Comparison of ENCODE assay signal across 9 cellular contexts in genomic region chr4:106201373-106201772, GRCh38.
DNase-seq lines count a peak whose midpoint lies in the region; ATAC-seq and TF ChIP-seq lines count a peak whose summit lies in the region.
"Had no signal": no experiment of that assay in that cellular context is flagged by ENCODE, and none has a peak within 500 bp of the region (broad histone marks: within the 10 kb centered on the region; RNA-seq: fewer than 3 reads in every experiment).

No MANE protein-coding gene starts in this region.

- no peak for DNase-seq in GM06990 (ENCODE audit: extremely low read depth, insufficient read length)
- DNase-seq in astrocyte of the spinal cord (ENCODE audit: low read depth, low spot score): peak; percentile 22
- no peak for DNase-seq in activated T-cell treated with anti-CD3 and anti-CD28 coated beads, Interleukin-2, amount 50 U/mL, for 24 hours
- DNase-seq in activated CD8-positive, alpha-beta T cell treated with anti-CD3 and anti-CD28 coated beads for 36 hours: no peak
- no peak for DNase-seq in gastrocnemius medialis
- DNase-seq: testis had no signal

- no peak overlapping the region for H3K9ac ChIP-seq in Loucy (ENCODE audit: low read depth, low read length, poor library complexity, severe bottlenecking)

- H3K4me2 ChIP-seq in Loucy (ENCODE audit: low read depth, low read length, poor library complexity, severe bottlenecking): no peak overlapping the region

- H2AFZ ChIP-seq in Loucy (ENCODE audit: low read length): no peak overlapping the region

- no peaks in the 10 kb centered on the region for H3K27me3 Mint-ChIP-seq in nephron (ENCODE audit: low read depth)
- H3K27me3 Mint-ChIP-seq in activated T-cell treated with anti-CD3 and anti-CD28 coated beads, Interleukin-2, amount 50 U/mL, for 24 hours: no peaks in the 10 kb centered on the region
- H3K27me3 Mint-ChIP-seq in activated CD8-positive, alpha-beta T cell treated with anti-CD3 and anti-CD28 coated beads for 36 hours: no peaks in the 10 kb centered on the region

- intact Hi-C loops in activated CD8-positive, alpha-beta T cell treated with anti-CD3 and anti-CD28 coated beads for 36 hours (cut with micrococcal nuclease): no loop called here
- intact Hi-C loops in gastrocnemius medialis (cut with DNase I; ENCODE audit: low total_unique reads): no loop called here

- ATAC-seq in HG02763 (IDR thresholded peaks at IDR 0.05; ENCODE audit: unreplicated experiment): no peak
- no peak for ATAC-seq in activated CD8-positive, alpha-beta T cell treated with anti-CD3 and anti-CD28 coated beads for 36 hours
- ATAC-seq in gastrocnemius medialis: no peak

- H3K27me3 ChIP-seq in GM06990 (replicated peaks; ENCODE audit: control insufficient read depth, insufficient read depth, low read length) (no peaks in the 10 kb centered on the region), Loucy (ENCODE audit: insufficient read depth, low read length, poor library complexity, severe bottlenecking) (no peaks in the 10 kb centered on the region), gastrocnemius medialis (no peaks in the 10 kb centered on the region)
- H3K27me3 ChIP-seq: testis had no signal

- H3K9me2 ChIP-seq in Loucy (replicated peaks; ENCODE audit: low read depth, low read length): no peaks in the 10 kb centered on the region

- H3K36me3 ChIP-seq in GM06990 (ENCODE audit: control insufficient read depth, insufficient read depth, low read length) (no peaks in the 10 kb centered on the region), Loucy (ENCODE audit: insufficient read depth, low read length) (no peaks in the 10 kb centered on the region), gastrocnemius medialis (no peaks in the 10 kb centered on the region)

- peak; percentile 39 for TF ChIP-seq CTCF in GM06990 (IDR thresholded peaks at IDR 0.05; ENCODE audit: insufficient read depth, low read length, poor library complexity, severe bottlenecking)
- TF ChIP-seq CTCF in Loucy (conservative IDR thresholded peaks at IDR 0.05; ENCODE audit: low read length): peak; percentile 89
- TF ChIP-seq CTCF in astrocyte of the spinal cord (IDR thresholded peaks at IDR 0.05; ENCODE audit: low read depth, low read length): peak; percentile 65
- peak; percentile 52 to 66 (median 64) for TF ChIP-seq CTCF in nephron (IDR thresholded peaks at IDR 0.05; ENCODE audit: unreplicated experiment in 3 of 3)
- TF ChIP-seq CTCF in activated CD8-positive, alpha-beta T cell treated with anti-CD3 and anti-CD28 coated beads for 36 hours (IDR thresholded peaks at IDR 0.05): no peak
- TF ChIP-seq CTCF in gastrocnemius medialis (IDR thresholded peaks at IDR 0.05 in 4 of 5, conservative IDR thresholded peaks at IDR 0.05 in 1 of 5): peak in 1 of 5 experiments; percentile 21

- H3K79me2 ChIP-seq in Loucy (ENCODE audit: insufficient read depth, low read length): no peaks in the 10 kb centered on the region

- CTCF ChIA-PET in activated CD8-positive, alpha-beta T cell treated with anti-CD3 and anti-CD28 coated beads for 36 hours (lab: Charles Lee): interaction anchor here (0.7 to 0.9 kb wide), 2 partner anchors 26 to 325 kb away, joined by 3 read pairs; no protein-coding TSS in a partner anchor

- H3K4me3 Mint-ChIP-seq in nephron: no peak overlapping the region
- H3K4me3 Mint-ChIP-seq in activated T-cell treated with anti-CD3 and anti-CD28 coated beads, Interleukin-2, amount 50 U/mL, for 24 hours: no peak overlapping the region
- H3K4me3 Mint-ChIP-seq in activated CD8-positive, alpha-beta T cell treated with anti-CD3 and anti-CD28 coated beads for 36 hours: no peak overlapping the region

- no peak for TF ChIP-seq POLR2A in gastrocnemius medialis (IDR thresholded peaks at IDR 0.05)

- H3K4me1 Mint-ChIP-seq in nephron: no peaks in the 10 kb centered on the region
- H3K4me1 Mint-ChIP-seq in activated T-cell treated with anti-CD3 and anti-CD28 coated beads, Interleukin-2, amount 50 U/mL, for 24 hours (ENCODE audit: low read depth): no peaks in the 10 kb centered on the region
- no peaks in the 10 kb centered on the region for H3K4me1 Mint-ChIP-seq in activated CD8-positive, alpha-beta T cell treated with anti-CD3 and anti-CD28 coated beads for 36 hours (ENCODE audit: low read depth)

- no peaks in the 10 kb centered on the region for H4K20me1 ChIP-seq in Loucy (ENCODE audit: insufficient read depth, low read length, poor library complexity, severe bottlenecking)

- H3K4me3 ChIP-seq in GM06990 (replicated peaks; ENCODE audit: low read depth, low read length) (no peak overlapping the region), Loucy (ENCODE audit: low read length, poor library complexity, severe bottlenecking) (no peak overlapping the region), astrocyte of the spinal cord (ENCODE audit: low read depth, low read length) (no peak overlapping the region), gastrocnemius medialis (no peak overlapping the region)
- H3K4me3 ChIP-seq: testis had no signal

- H3K9me3 ChIP-seq in Loucy (ENCODE audit: insufficient read depth, low read depth, low read length): no peaks in the 10 kb centered on the region
- H3K9me3 ChIP-seq in gastrocnemius medialis: no peaks in the 10 kb centered on the region
- H3K9me3 ChIP-seq: testis had no signal

- no peaks in the 10 kb centered on the region for H3K36me3 Mint-ChIP-seq in nephron (ENCODE audit: low read depth)
- H3K36me3 Mint-ChIP-seq in activated T-cell treated with anti-CD3 and anti-CD28 coated beads, Interleukin-2, amount 50 U/mL, for 24 hours (ENCODE audit: low read depth): peaks cover 19% of the 10 kb centered on the region
- H3K36me3 Mint-ChIP-seq in activated CD8-positive, alpha-beta T cell treated with anti-CD3 and anti-CD28 coated beads for 36 hours (ENCODE audit: low read depth): peaks cover 6% of the 10 kb centered on the region

- H3F3A ChIP-seq in Loucy (ENCODE audit: low read depth): no peaks in the 10 kb centered on the region

- H3K27ac ChIP-seq in gastrocnemius medialis: no peak overlapping the region
- H3K27ac ChIP-seq: testis had no signal

- no peak overlapping the region for H3K27ac Mint-ChIP-seq in nephron
- no peak overlapping the region for H3K27ac Mint-ChIP-seq in activated T-cell treated with anti-CD3 and anti-CD28 coated beads, Interleukin-2, amount 50 U/mL, for 24 hours
- no peak overlapping the region for H3K27ac Mint-ChIP-seq in activated CD8-positive, alpha-beta T cell treated with anti-CD3 and anti-CD28 coated beads for 36 hours

- no peaks in the 10 kb centered on the region for H3K9me3 Mint-ChIP-seq in nephron
- no peaks in the 10 kb centered on the region for H3K9me3 Mint-ChIP-seq in activated T-cell treated with anti-CD3 and anti-CD28 coated beads, Interleukin-2, amount 50 U/mL, for 24 hours
- no peaks in the 10 kb centered on the region for H3K9me3 Mint-ChIP-seq in activated CD8-positive, alpha-beta T cell treated with anti-CD3 and anti-CD28 coated beads for 36 hours

- in situ Hi-C loops in astrocyte of the spinal cord (cut with HindIII; ENCODE audit: low sequenced_read_pairs): no loop called here
- in situ Hi-C loops in gastrocnemius medialis (cut with MboI; ENCODE audit: low sequenced_read_pairs in 4 of 4): no loop called here

- POLR2A ChIA-PET in activated CD8-positive, alpha-beta T cell treated with anti-CD3 and anti-CD28 coated beads for 36 hours (lab: Charles Lee): no interaction called here

- H3K4me1 ChIP-seq in Loucy (ENCODE audit: insufficient read depth, low read length, poor library complexity, severe bottlenecking): no peaks in the 10 kb centered on the region
- H3K4me1 ChIP-seq in gastrocnemius medialis: no peaks in the 10 kb centered on the region
- H3K4me1 ChIP-seq: testis had no signal
